In genomic region chr11:132126973-132127900, GRCh38 we compare ENCODE assay signal across 9 cellular contexts.
DNase-seq lines count a peak whose midpoint lies in the region; ATAC-seq and TF ChIP-seq lines count a peak whose summit lies in the region.
"Had no signal": no experiment of that assay in that cellular context is flagged by ENCODE, and none has a peak within 500 bp of the region (broad histone marks: within the 10 kb centered on the region; RNA-seq: fewer than 3 reads in every experiment).

No MANE protein-coding gene starts in this region.

- peak overlapping the region in 2 of 4 experiments; percentile 47 to 58 for H3K4me3 ChIP-seq in fibroblast of lung (replicated peaks in 1 of 4; ENCODE audit: control extremely low read depth in 1 of 4, insufficient read depth in 1 of 4, low read depth in 3 of 4, low read length in 4 of 4)

- H3K27ac ChIP-seq in fibroblast of lung (ENCODE audit: insufficient read depth, low read length): peak overlapping the region; percentile 83

- H3K4me3 Mint-ChIP-seq in HFFc6: no peak overlapping the region
- H3K4me3 Mint-ChIP-seq in nephron progenitor cell: no peak overlapping the region
- H3K4me3 Mint-ChIP-seq: activated naive CD8-positive, alpha-beta T cell treated with anti-CD3 and anti-CD28 coated beads, Interleukin-2, amount 10 ng/mL, durations not matched to agents 7 days and 5 days had no signal

- H3K27me3 ChIP-seq in fibroblast of lung (ENCODE audit: control insufficient read depth, insufficient read depth, low read length): no peaks in the 10 kb centered on the region

- TF ChIP-seq CTCF in HFFc6 (IDR thresholded peaks at IDR 0.05): peak; percentile 89
- TF ChIP-seq CTCF in fibroblast of lung (conservative IDR thresholded peaks at IDR 0.05 in 1 of 2, IDR thresholded peaks at IDR 0.05 in 1 of 2; ENCODE audit: low read depth in 1 of 2, low read length in 2 of 2): peak; percentile 80 to 84
- TF ChIP-seq CTCF in nephron progenitor cell (IDR thresholded peaks at IDR 0.05): peak; percentile 34

- H3K4me1 Mint-ChIP-seq in HFFc6 (ENCODE audit: low read depth): no peaks in the 10 kb centered on the region
- H3K4me1 Mint-ChIP-seq in nephron progenitor cell: peaks cover 4% of the 10 kb centered on the region
- H3K4me1 Mint-ChIP-seq: activated naive CD8-positive, alpha-beta T cell treated with anti-CD3 and anti-CD28 coated beads, Interleukin-2, amount 10 ng/mL, durations not matched to agents 7 days and 5 days had no signal

- peak overlapping the region; percentile 71 for H3K4me2 ChIP-seq in fibroblast of lung (ENCODE audit: extremely low read depth, insufficient read depth, low read length)

- no peaks in the 10 kb centered on the region for H3K9me3 ChIP-seq in fibroblast of lung (ENCODE audit: control insufficient read depth, insufficient read depth, low read depth, low read length)

- no peak overlapping the region for H3K27ac Mint-ChIP-seq in HFFc6
- H3K27ac Mint-ChIP-seq in nephron progenitor cell: no peak overlapping the region
- H3K27ac Mint-ChIP-seq: activated naive CD8-positive, alpha-beta T cell treated with anti-CD3 and anti-CD28 coated beads, Interleukin-2, amount 10 ng/mL, durations not matched to agents 7 days and 5 days had no signal

- H4K20me1 ChIP-seq in fibroblast of lung (ENCODE audit: control insufficient read depth, extremely low read depth, insufficient read depth, low read length): no peaks in the 10 kb centered on the region

- H3K9ac ChIP-seq in fibroblast of lung (ENCODE audit: insufficient read depth, low read length): no peak overlapping the region

- no peaks in the 10 kb centered on the region for H3K36me3 ChIP-seq in fibroblast of lung (ENCODE audit: control insufficient read depth, insufficient read depth, low read length)

- H3K36me3 Mint-ChIP-seq in HFFc6 (ENCODE audit: low read depth) (no peaks in the 10 kb centered on the region), nephron progenitor cell (ENCODE audit: low read depth) (no peaks in the 10 kb centered on the region)
- H3K36me3 Mint-ChIP-seq: activated naive CD8-positive, alpha-beta T cell treated with anti-CD3 and anti-CD28 coated beads, Interleukin-2, amount 10 ng/mL, durations not matched to agents 7 days and 5 days had no signal

- H2AFZ ChIP-seq in fibroblast of lung (ENCODE audit: low read length): no peak overlapping the region

- no peak for ATAC-seq in HG02678 (IDR thresholded peaks at IDR 0.05; ENCODE audit: unreplicated experiment)

- in situ Hi-C loops in ACHN (cut with HindIII; ENCODE audit: low pct_ligation_motif_present, low pct_unique_long_range_greater_than_20kb, low sequenced_read_pairs): no loop called here

- no peaks in the 10 kb centered on the region for H3K9me3 Mint-ChIP-seq in HFFc6
- H3K9me3 Mint-ChIP-seq in nephron progenitor cell: no peaks in the 10 kb centered on the region
- H3K9me3 Mint-ChIP-seq: activated naive CD8-positive, alpha-beta T cell treated with anti-CD3 and anti-CD28 coated beads, Interleukin-2, amount 10 ng/mL, durations not matched to agents 7 days and 5 days had no signal

- DNase-seq in ACHN: peak; percentile 28
- peak; percentile 85 for DNase-seq in HFFc6
- peak; percentile 86 for DNase-seq in RPMI7951 (ENCODE audit: low read depth)
- DNase-seq in fibroblast of lung (ENCODE audit: low read depth in 2 of 2): peak; percentile 88 to 93
- DNase-seq in nephron progenitor cell: peak; percentile 20
- no peak for DNase-seq in activated naive CD4-positive, alpha-beta T cell treated with anti-CD3 and anti-CD28 coated beads, Interleukin-2, amount 50 U/mL, for 16 hours
- DNase-seq in activated effector memory CD4-positive, alpha-beta T cell treated with anti-CD3 and anti-CD28 coated beads, Interleukin-2, amount 50 U/mL, for 16 hours: no peak
- DNase-seq: activated naive CD8-positive, alpha-beta T cell treated with anti-CD3 and anti-CD28 coated beads, Interleukin-2, amount 10 ng/mL, durations not matched to agents 7 days and 5 days had no signal

- no peaks in the 10 kb centered on the region for H3K79me2 ChIP-seq in fibroblast of lung (ENCODE audit: control insufficient read depth, insufficient read depth, low read length)

- H3K27me3 Mint-ChIP-seq in HFFc6 (ENCODE audit: insufficient read depth): no peaks in the 10 kb centered on the region; the same call in 1 of the 2 replicates
- H3K27me3 Mint-ChIP-seq in nephron progenitor cell (ENCODE audit: low read depth, poor library complexity): peaks cover 28% of the 10 kb centered on the region
- H3K27me3 Mint-ChIP-seq: activated naive CD8-positive, alpha-beta T cell treated with anti-CD3 and anti-CD28 coated beads, Interleukin-2, amount 10 ng/mL, durations not matched to agents 7 days and 5 days had no signal

- peaks cover 9% of the 10 kb centered on the region for H3K4me1 ChIP-seq in fibroblast of lung (ENCODE audit: control insufficient read depth, extremely low read depth, insufficient read depth, low read length)

Comparison
In these comparisons a context has a peak if more than half of its experiments do, and no peak if none do; other contexts are left out.
1. DNase-seq: peak in ACHN (single experiment), HFFc6 (single experiment), RPMI7951 (single experiment), fibroblast of lung (2 of 2) and nephron progenitor cell (single experiment); none in activated naive CD4-positive, alpha-beta T cell treated with anti-CD3 and anti-CD28 coated beads, Interleukin-2, amount 50 U/mL, for 16 hours (single experiment) and activated effector memory CD4-positive, alpha-beta T cell treated with anti-CD3 and anti-CD28 coated beads, Interleukin-2, amount 50 U/mL, for 16 hours (single experiment).
2. CTCF ChIP-seq: peak in every context shown above with its lines; median percentile 89 in HFFc6; 82 in fibroblast of lung; 34 in nephron progenitor cell.